In genomic region chr20:2822073-2822472, GRCh38 we compare ENCODE assay signal across 10 cellular contexts. TPM values are rescaled to one million over a fixed set of nuclear protein-coding genes. Genes with fewer than 3 reads are reported as not detected.
DNase-seq lines count a peak whose midpoint lies in the region; ATAC-seq and TF ChIP-seq lines count a peak whose summit lies in the region.
"Had no signal": no experiment of that assay in that cellular context is flagged by ENCODE, and none has a peak within 500 bp of the region (broad histone marks: within the 10 kb centered on the region; RNA-seq: fewer than 3 reads in every experiment).

No MANE protein-coding gene starts in this region.

- TF ChIP-seq CTCF in MM.1S (IDR thresholded peaks at IDR 0.05; ENCODE audit: low read length), result no peak
- TF ChIP-seq CTCF in neural progenitor cell (IDR thresholded peaks at IDR 0.05), result no peak

- no peaks in the 10 kb centered on the region for H3K9me2 ChIP-seq in MM.1S (replicated peaks; ENCODE audit: insufficient read depth, low read length)

- H3K4me3 Mint-ChIP-seq in activated naive CD4-positive, alpha-beta T cell treated with anti-CD3 and anti-CD28 coated beads for 36 hours, result no peak overlapping the region
- no peak overlapping the region for H3K4me3 Mint-ChIP-seq in neural progenitor cell

- peak; percentile 27 for DNase-seq in ELF-1 (ENCODE audit: low read depth, low spot score)
- DNase-seq in MM.1S, result peak; percentile 61
- DNase-seq in activated naive CD4-positive, alpha-beta T cell treated with anti-CD3 and anti-CD28 coated beads for 36 hours, result peak; percentile 56
- peak; percentile 26 for DNase-seq in neural progenitor cell (ENCODE audit: low spot score)
- DNase-seq in amygdala (lab: John Stamatoyannopoulos, UW), result no peak
- DNase-seq in NCI-H2107 treated with DMSO at 0.1 percent for 48 hours (lab: John Stamatoyannopoulos, UW; ENCODE audit: unreplicated experiment), result no peak

- H3K9me3 Mint-ChIP-seq in activated naive CD4-positive, alpha-beta T cell treated with anti-CD3 and anti-CD28 coated beads for 36 hours, result no peaks in the 10 kb centered on the region
- peaks cover 9% of the 10 kb centered on the region for H3K9me3 Mint-ChIP-seq in neural progenitor cell

- no peak for ATAC-seq in HG03565 (IDR thresholded peaks at IDR 0.05; ENCODE audit: unreplicated experiment)

- H3K36me3 Mint-ChIP-seq in activated naive CD4-positive, alpha-beta T cell treated with anti-CD3 and anti-CD28 coated beads for 36 hours (ENCODE audit: low read depth), result no peaks in the 10 kb centered on the region
- no peaks in the 10 kb centered on the region for H3K36me3 Mint-ChIP-seq in neural progenitor cell

- H3K4me3 ChIP-seq in MM.1S (ENCODE audit: low read length) (no peak overlapping the region), neural progenitor cell (no peak overlapping the region)
- H3K4me3 ChIP-seq: SJSA1 had no signal

- no peak overlapping the region for H3K27ac Mint-ChIP-seq in activated naive CD4-positive, alpha-beta T cell treated with anti-CD3 and anti-CD28 coated beads for 36 hours
- H3K27ac Mint-ChIP-seq in neural progenitor cell, result no peak overlapping the region

- H2AFZ ChIP-seq in MM.1S (ENCODE audit: low read length) (no peak overlapping the region), neural progenitor cell (replicated peaks) (peak overlapping the region; percentile 44)

- peaks cover 34% of the 10 kb centered on the region for H3K4me1 Mint-ChIP-seq in activated naive CD4-positive, alpha-beta T cell treated with anti-CD3 and anti-CD28 coated beads for 36 hours (ENCODE audit: low read depth)
- peaks cover 16% of the 10 kb centered on the region for H3K4me1 Mint-ChIP-seq in neural progenitor cell

- H3K9me3 ChIP-seq in MM.1S (replicated peaks; ENCODE audit: insufficient read depth, low read length) (no peaks in the 10 kb centered on the region), neural progenitor cell (ENCODE audit: low read depth) (no peaks in the 10 kb centered on the region)
- H3K9me3 ChIP-seq: SJSA1 had no signal

- H3K9ac ChIP-seq in MM.1S (ENCODE audit: low read length) (no peak overlapping the region), neural progenitor cell (no peak overlapping the region)

- peaks cover 14% of the 10 kb centered on the region for H3K27me3 Mint-ChIP-seq in activated naive CD4-positive, alpha-beta T cell treated with anti-CD3 and anti-CD28 coated beads for 36 hours (ENCODE audit: low read depth)
- H3K27me3 Mint-ChIP-seq in neural progenitor cell (ENCODE audit: insufficient read depth, low read depth), result peaks cover 14% of the 10 kb centered on the region

- no peaks in the 10 kb centered on the region for H3K36me3 ChIP-seq in MM.1S (replicated peaks; ENCODE audit: insufficient read depth, low read length)
- no peaks in the 10 kb centered on the region for H3K36me3 ChIP-seq in neural progenitor cell
- H3K36me3 ChIP-seq: SJSA1 had no signal

- H4K20me1 ChIP-seq in MM.1S (ENCODE audit: insufficient read depth, low read length) (no peaks in the 10 kb centered on the region), neural progenitor cell (ENCODE audit: low read depth) (no peaks in the 10 kb centered on the region)

- intact Hi-C loops in activated naive CD4-positive, alpha-beta T cell treated with anti-CD3 and anti-CD28 coated beads for 36 hours (cut with micrococcal nuclease), result no loop called here

- H3F3A ChIP-seq in MM.1S (ENCODE audit: insufficient read depth, low read length) (0 out of 2 replicates have a peak, but pooled peaks cover 3% of the 10 kb centered on the region), neural progenitor cell (ENCODE audit: low read depth) (peaks cover 19% of the 10 kb centered on the region)

- no peaks in the 10 kb centered on the region for H3K79me2 ChIP-seq in MM.1S (ENCODE audit: low read length)
- no peaks in the 10 kb centered on the region for H3K79me2 ChIP-seq in neural progenitor cell (ENCODE audit: low read depth)

- H3K4me2 ChIP-seq in MM.1S (ENCODE audit: low read depth, low read length), result no peak overlapping the region
- no peak overlapping the region for H3K4me2 ChIP-seq in neural progenitor cell

- H3K27me3 ChIP-seq in MM.1S (replicated peaks; ENCODE audit: insufficient read depth, low read length) (no peaks in the 10 kb centered on the region), neural progenitor cell (peaks cover 56% of the 10 kb centered on the region)
- H3K27me3 ChIP-seq: SJSA1 had no signal

- H3K27ac ChIP-seq in MM.1S (ENCODE audit: low read length), result no peak overlapping the region
- no peak overlapping the region for H3K27ac ChIP-seq in neural progenitor cell
- H3K27ac ChIP-seq: SJSA1 had no signal

- CTCF ChIA-PET in activated naive CD4-positive, alpha-beta T cell treated with anti-CD3 and anti-CD28 coated beads for 36 hours (lab: Charles Lee), result interaction anchor here (0.6 kb wide), 2 partner anchors 33 to 579 kb away, joined by 3 to 4 read pairs; no protein-coding TSS in a partner anchor

- H3K4me1 ChIP-seq in MM.1S (ENCODE audit: low read length) (0 out of 2 replicates have a peak, but pooled peaks cover 2% of the 10 kb centered on the region), neural progenitor cell (peaks cover 20% of the 10 kb centered on the region)

RNA-seq across cellular contexts. Expression of gene TMEM239, which starts 5.9 kb away (rescaled TPM):
- not detected for total RNA-seq in activated naive CD4-positive, alpha-beta T cell treated with anti-CD3 and anti-CD28 coated beads for 36 hours
- not detected in 2 replicates for total RNA-seq in neural progenitor cell (ENCODE audit: low replicate concordance)
- total RNA-seq: fibroblast of lung, mucosa of gallbladder, SJSA1 had no signal

RNA-seq across cellular contexts. Expression of gene C20orf141, which starts 7.3 kb away (rescaled TPM):
- not detected for total RNA-seq in activated naive CD4-positive, alpha-beta T cell treated with anti-CD3 and anti-CD28 coated beads for 36 hours
- total RNA-seq in neural progenitor cell (ENCODE audit: low replicate concordance), result not detected in 2 replicates
- total RNA-seq: fibroblast of lung, mucosa of gallbladder, SJSA1 had no signal

RNA-seq across cellular contexts. Expression of gene PCED1A, which starts 18.4 kb away (rescaled TPM):
- 10 to 100 TPM; 44.6 to 44.8 TPM for total RNA-seq in activated naive CD4-positive, alpha-beta T cell treated with anti-CD3 and anti-CD28 coated beads for 36 hours
- total RNA-seq in neural progenitor cell (ENCODE audit: low replicate concordance), result 14.6 and 53.1 TPM in 2 replicates

RNA-seq across cellular contexts. Expression of gene VPS16, which starts 18.5 kb away (rescaled TPM):
- 10 to 100 TPM; 39.0 to 42.0 TPM for total RNA-seq in activated naive CD4-positive, alpha-beta T cell treated with anti-CD3 and anti-CD28 coated beads for 36 hours
- total RNA-seq in neural progenitor cell (ENCODE audit: low replicate concordance), result 27.6 and 39.6 TPM in 2 replicates

RNA-seq across cellular contexts. Expression of gene CPXM1, which starts 21.6 kb away (rescaled TPM):
- 1 to 10 TPM; 2.0 to 2.2 TPM for total RNA-seq in activated naive CD4-positive, alpha-beta T cell treated with anti-CD3 and anti-CD28 coated beads for 36 hours
- 76.3 and 169 TPM in 2 replicates for total RNA-seq in neural progenitor cell (ENCODE audit: low replicate concordance)

Comparison
In these comparisons a context has a peak if more than half of its experiments do, and no peak if none do; other contexts are left out.
1. DNase-seq: peak in ELF-1 (single experiment), MM.1S (single experiment), activated naive CD4-positive, alpha-beta T cell treated with anti-CD3 and anti-CD28 coated beads for 36 hours (single experiment) and neural progenitor cell (single experiment); none in amygdala (0 of 56) and NCI-H2107 treated with DMSO at 0.1 percent for 48 hours (single experiment).